In the genomic region with DNA sequence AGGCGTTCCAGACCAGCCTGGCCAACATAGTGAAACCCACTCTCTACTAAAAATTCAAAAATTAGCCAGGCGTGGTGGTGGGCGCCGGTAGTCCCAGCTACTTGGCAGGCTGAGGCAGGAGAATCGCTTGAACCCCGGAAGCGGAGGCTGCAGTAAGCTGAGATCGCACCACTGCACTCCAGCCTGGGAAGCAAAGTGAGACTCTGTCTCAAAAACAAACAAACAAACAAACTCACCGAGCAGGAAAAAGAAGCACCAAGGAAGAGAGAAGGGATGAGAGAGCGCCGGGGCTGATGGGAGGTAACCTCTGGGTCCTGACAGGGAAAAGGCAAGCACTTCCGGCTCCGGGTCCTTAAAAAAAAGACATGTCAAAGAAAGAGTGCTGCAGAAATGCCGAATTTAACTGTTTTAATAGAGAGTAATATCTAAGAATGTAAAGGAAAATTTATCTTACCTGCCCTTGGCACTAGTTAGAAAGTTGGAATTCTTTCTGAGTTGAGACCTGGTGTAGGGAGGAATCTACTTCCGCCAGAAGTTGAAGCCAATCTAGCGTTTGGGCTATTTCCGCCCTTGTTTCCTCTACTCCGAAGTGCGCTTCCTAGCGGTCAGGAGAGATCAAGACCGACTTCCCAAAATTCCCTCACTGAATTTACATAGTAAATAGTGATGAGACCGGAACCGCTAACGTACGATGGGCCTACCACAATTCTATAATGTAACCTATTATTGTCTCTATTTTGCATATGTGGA, we compare ENCODE assay signal across 8 cellular contexts. TPM values are rescaled to one million over a fixed set of nuclear protein-coding genes. Genes with fewer than 3 reads are reported as not detected.
DNase-seq lines count a peak whose midpoint lies in the region; ATAC-seq and TF ChIP-seq lines count a peak whose summit lies in the region.

No MANE protein-coding gene starts in this region.

- no peaks in the 10 kb centered on the region for H3K27me3 Mint-ChIP-seq in activated naive CD8-positive, alpha-beta T cell treated with anti-CD3 and anti-CD28 coated beads for 36 hours
- no peaks in the 10 kb centered on the region for H3K27me3 Mint-ChIP-seq in osteocyte (ENCODE audit: unreplicated experiment)

- H3K9me3 Mint-ChIP-seq in activated naive CD8-positive, alpha-beta T cell treated with anti-CD3 and anti-CD28 coated beads for 36 hours: no peaks in the 10 kb centered on the region
- no peaks in the 10 kb centered on the region for H3K9me3 Mint-ChIP-seq in osteocyte (ENCODE audit: unreplicated experiment)

- POLR2A ChIA-PET in SK-N-SH (lab: Yijun Ruan, JAX): no interaction called here

- peaks cover 16% of the 10 kb centered on the region for H3K36me3 Mint-ChIP-seq in activated naive CD8-positive, alpha-beta T cell treated with anti-CD3 and anti-CD28 coated beads for 36 hours
- no peaks in the 10 kb centered on the region for H3K36me3 Mint-ChIP-seq in osteocyte (ENCODE audit: unreplicated experiment)

- no peaks in the 10 kb centered on the region for H3K9me3 ChIP-seq in SK-N-SH
- no peaks in the 10 kb centered on the region for H3K9me3 ChIP-seq in thyroid gland

- TF ChIP-seq RAD21 in SK-N-SH (IDR thresholded peaks at IDR 0.05; ENCODE audit: low read length): peak; percentile 28; the same call in 1 of the 2 replicates

- peak overlapping the region; percentile 100 for H2AFZ ChIP-seq in SK-N-SH (ENCODE audit: low read depth)

- CTCF ChIA-PET in SK-N-SH (lab: Yijun Ruan, JAX): interaction anchor here (0.6 to 1.7 kb wide), 16 partner anchors 9 to 214 kb away, joined by 3 to 10 read pairs (median 3); a partner anchor contains a TSS

- H3K4me1 Mint-ChIP-seq in activated naive CD8-positive, alpha-beta T cell treated with anti-CD3 and anti-CD28 coated beads for 36 hours: peaks cover 18% of the 10 kb centered on the region
- H3K4me1 Mint-ChIP-seq in osteocyte (ENCODE audit: unreplicated experiment): peaks cover 18% of the 10 kb centered on the region

- H3K4me3 ChIP-seq in NB4 (ENCODE audit: low read depth, low read length): peak overlapping the region; percentile 89
- H3K4me3 ChIP-seq in SK-N-SH (ENCODE audit: low read depth in 2 of 2, low read length in 1 of 2): peak overlapping the region; percentile 65 to 90
- H3K4me3 ChIP-seq in thyroid gland (replicated peaks in 1 of 3): peak overlapping the region; percentile 68 to 81 (median 73)

- H3K27me3 ChIP-seq in SK-N-SH (ENCODE audit: insufficient read depth) (no peaks in the 10 kb centered on the region), thyroid gland (no peaks in the 10 kb centered on the region)

- H3K27ac ChIP-seq in SK-N-SH (ENCODE audit: low read depth in 2 of 2, low read length in 1 of 2): peak overlapping the region; percentile 72 to 86
- H3K27ac ChIP-seq in thyroid gland: peak overlapping the region; percentile 93 to 97 (median 95)

- peak overlapping the region; percentile 94 for H3K4me2 ChIP-seq in SK-N-SH

- WGBS in SK-N-SH (ENCODE audit: low lambda C conversion rate): 3% methylated on average over 22 of the region's 25 CpGs
- 1% methylated on average over 25 of the region's 25 CpGs for WGBS in thyroid gland, 2 donors

- TF ChIP-seq POLR2A in GM10847 (IDR thresholded peaks at IDR 0.05; ENCODE audit: extremely low read depth, insufficient read length) (peak; percentile 9), NB4 (IDR thresholded peaks at IDR 0.05; ENCODE audit: extremely low read depth, insufficient read length) (peak; percentile 8), thyroid gland (IDR thresholded peaks at IDR 0.05) (peak in 1 of 2 donors; percentile 46)

- peaks cover 46% of the 10 kb centered on the region for H3K79me2 ChIP-seq in SK-N-SH (ENCODE audit: insufficient read depth)

- peak; percentile 71 for ATAC-seq in HG02571 (IDR thresholded peaks at IDR 0.05; ENCODE audit: unreplicated experiment)

- peaks cover 4% of the 10 kb centered on the region for H3F3A ChIP-seq in SK-N-SH (replicated peaks; ENCODE audit: insufficient read depth)

- no peaks in the 10 kb centered on the region for H3K9me2 ChIP-seq in SK-N-SH

- intact Hi-C loops in head of caudate nucleus (cut with DNase I): loop anchor here (5.0 kb wide), 1 partner anchor 33 kb away; no protein-coding TSS in a partner anchor
- intact Hi-C loops in thyroid gland (cut with DNase I): no loop called here

- peak overlapping the region; percentile 99 for H3K27ac Mint-ChIP-seq in activated naive CD8-positive, alpha-beta T cell treated with anti-CD3 and anti-CD28 coated beads for 36 hours
- H3K27ac Mint-ChIP-seq in osteocyte (ENCODE audit: unreplicated experiment): peak overlapping the region; percentile 97

- DNase-seq in NB4 (ENCODE audit: low read depth): peak; percentile 94
- peak; percentile 87 for DNase-seq in SK-N-SH
- DNase-seq in activated naive CD8-positive, alpha-beta T cell treated with anti-CD3 and anti-CD28 coated beads for 36 hours: peak; percentile 70
- DNase-seq in head of caudate nucleus: peak; percentile 64 to 95 (median 86)
- DNase-seq in osteocyte (ENCODE audit: extremely low spot score, unreplicated experiment): peak; percentile 90
- DNase-seq in thyroid gland: peak; percentile 74 to 83

- peaks cover 0 to 7% of the 10 kb centered on the region in 2 experiments for H3K36me3 ChIP-seq in SK-N-SH (replicated peaks in 1 of 2; ENCODE audit: control insufficient read depth in 1 of 2, insufficient read depth in 2 of 2, low read length in 1 of 2)
- H3K36me3 ChIP-seq in thyroid gland: no peaks in the 10 kb centered on the region

- peak overlapping the region; percentile 100 for H3K4me3 Mint-ChIP-seq in activated naive CD8-positive, alpha-beta T cell treated with anti-CD3 and anti-CD28 coated beads for 36 hours
- H3K4me3 Mint-ChIP-seq in osteocyte (ENCODE audit: unreplicated experiment): peak overlapping the region; percentile 98

- TF ChIP-seq CTCF in NB4 (IDR thresholded peaks at IDR 0.05; ENCODE audit: low read depth, low read length) (peak; percentile 77), SK-N-SH (IDR thresholded peaks at IDR 0.05) (peak; percentile 85), osteocyte (IDR thresholded peaks at IDR 0.05) (peak; percentile 77), thyroid gland (IDR thresholded peaks at IDR 0.05) (peak; percentile 48 to 90 (median 84))

- peaks cover 38% of the 10 kb centered on the region for H4K20me1 ChIP-seq in SK-N-SH (ENCODE audit: insufficient read depth)

- TF ChIP-seq EP300 in SK-N-SH (IDR thresholded peaks at IDR 0.05; ENCODE audit: borderline replicate concordance in 1 of 2, low read depth in 1 of 2, low read length in 1 of 2): no peak

- H3K9ac ChIP-seq in SK-N-SH: peak overlapping the region; percentile 95

- H3K4me1 ChIP-seq in SK-N-SH (ENCODE audit: control insufficient read depth in 1 of 2, insufficient read depth in 2 of 2, low read depth in 1 of 2, low read length in 1 of 2) (peaks cover 5 to 10% of the 10 kb centered on the region in 2 experiments; a peak in 1 of 4 replicates), thyroid gland (peaks cover 7 to 13% of the 10 kb centered on the region in 2 donors)

TF ChIP-seq in SK-N-SH, 30 proteins besides CTCF, POLR2A, EP300 and RAD21 (continues in another document):
- TF ChIP-seq CHD2 (IDR thresholded peaks at IDR 0.05; ENCODE audit: low read length, partially characterized antibody) (peak; percentile 65), YY1 (IDR thresholded peaks at IDR 0.05; ENCODE audit: low read depth) (peak; percentile 58; the same call in 1 of the 2 replicates), SMC3 (IDR thresholded peaks at IDR 0.05; ENCODE audit: low read depth, low read length) (peak; percentile 38), RCOR1 (IDR thresholded peaks at IDR 0.05; ENCODE audit: low read length) (peak; percentile 71; the same call in 1 of the 2 replicates), ZBTB33 (IDR thresholded peaks at IDR 0.05; ENCODE audit: borderline replicate concordance, low read depth) (no peak), POLR2AphosphoS5 (IDR thresholded peaks at IDR 0.05; ENCODE audit: low read depth, low read length) (peak; percentile 64), ELF1 (IDR thresholded peaks at IDR 0.05) (peak; percentile 99)

RNA-seq across cellular contexts. Expression of gene EFCAB12, which starts 29.1 kb away (rescaled TPM):
- 0.26 and 0.38 TPM in 2 replicates for polyA plus RNA-seq in SK-N-SH (2012; rRNA removed)
- polyA plus RNA-seq in SK-N-SH (2012; cell fraction: cytosol; rRNA removed): 0.04 and 0.09 TPM in 2 replicates
- polyA plus RNA-seq in SK-N-SH (2012; cell fraction: nucleus; rRNA removed): 1.7 and 1.8 TPM in 2 replicates
- under 1 TPM; 0.24 to 0.39 TPM for total RNA-seq in activated naive CD8-positive, alpha-beta T cell treated with anti-CD3 and anti-CD28 coated beads for 36 hours
- total RNA-seq in osteocyte (0.08 and 0.30 TPM in 2 replicates), thyroid gland (1 to 10 TPM in 1 of 4 donors, under 1 TPM in 3; 0.67 to 1.2 (median 0.74) TPM)

RNA-seq across cellular contexts. Expression of gene MBD4, which starts 40.4 kb away (rescaled TPM):
- polyA plus RNA-seq in SK-N-SH (2012; rRNA removed): 11.1 and 11.7 TPM in 2 replicates
- 10.3 and 12.7 TPM in 2 replicates for polyA plus RNA-seq in SK-N-SH (2012; cell fraction: cytosol; rRNA removed)
- polyA plus RNA-seq in SK-N-SH (2012; cell fraction: nucleus; rRNA removed): 32.7 and 35.4 TPM in 2 replicates
- total RNA-seq in activated naive CD8-positive, alpha-beta T cell treated with anti-CD3 and anti-CD28 coated beads for 36 hours: 10 to 100 TPM; 48.2 to 51.1 TPM
- 23.1 and 24.2 TPM in 2 replicates for total RNA-seq in osteocyte
- total RNA-seq in thyroid gland: 10 to 100 TPM; 22.9 to 35.2 (median 28.6) TPM

RNA-seq across cellular contexts. Expression of gene IFT122, which starts 40.7 kb away (rescaled TPM):
- polyA plus RNA-seq in SK-N-SH (2012; rRNA removed): 20.1 and 20.8 TPM in 2 replicates
- 9.0 and 11.9 TPM in 2 replicates for polyA plus RNA-seq in SK-N-SH (2012; cell fraction: cytosol; rRNA removed)
- 60.6 and 73.3 TPM in 2 replicates for polyA plus RNA-seq in SK-N-SH (2012; cell fraction: nucleus; rRNA removed)
- 10 to 100 TPM; 14.9 to 15.6 TPM for total RNA-seq in activated naive CD8-positive, alpha-beta T cell treated with anti-CD3 and anti-CD28 coated beads for 36 hours
- total RNA-seq in osteocyte: 23.2 and 25.9 TPM in 2 replicates
- 10 to 100 TPM; 40.7 to 67.9 (median 46.7) TPM for total RNA-seq in thyroid gland

Comparison
In these comparisons a context has a peak if more than half of its experiments do, and no peak if none do; other contexts are left out.
1. Peak in every context shown above with its lines: DNase-seq, ATAC-seq, H3K4me3 ChIP-seq and H3K27ac ChIP-seq.